In the genomic region with DNA sequence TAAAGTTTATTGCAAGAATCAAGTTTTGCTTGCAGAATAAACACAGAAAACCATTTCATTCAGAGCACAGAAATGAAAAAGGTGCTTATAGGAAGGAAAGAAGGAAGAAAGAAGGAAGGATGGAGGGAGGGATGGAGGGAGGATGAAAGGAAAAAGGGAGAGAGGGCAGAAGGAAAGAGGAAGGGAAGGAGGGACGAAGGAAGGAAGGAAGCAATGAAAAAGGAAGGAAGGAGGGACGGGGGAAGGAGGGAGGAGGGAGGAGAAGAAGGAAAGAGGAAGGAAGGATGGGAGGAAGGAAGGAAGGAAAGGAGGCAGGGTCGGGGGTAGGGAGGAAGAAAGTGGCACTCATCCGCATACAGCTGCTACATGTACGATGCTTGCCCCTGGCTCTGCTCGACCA, we compare ENCODE assay signal across 16 cellular contexts.
DNase-seq lines count a peak whose midpoint lies in the region; ATAC-seq, FAIRE-seq and TF ChIP-seq lines count a peak whose summit lies in the region.
"Had no signal": no experiment of that assay in that cellular context is flagged by ENCODE, and none has a peak within 500 bp of the region (broad histone marks: within the 10 kb centered on the region; RNA-seq: fewer than 3 reads in every experiment).

No MANE protein-coding gene starts in this region.

- H3K4me3 ChIP-seq in HepG2 (replicated peaks in 1 of 3; ENCODE audit: insufficient read depth in 1 of 3, low read depth in 2 of 3, low read length in 3 of 3) (no peak overlapping the region), right lobe of liver (no peak overlapping the region), esophagus squamous epithelium (no peak overlapping the region)
- H3K4me3 ChIP-seq: GM12878 had no signal

- in situ Hi-C loops in HepG2 (cut with HindIII; ENCODE audit: extremely low pct_ligation_motif_present, low pct_unique_long_range_greater_than_20kb), result no loop called here

- H3K27ac ChIP-seq in HepG2 (ENCODE audit: extremely low read length, insufficient read depth, low read length) (no peak overlapping the region), right lobe of liver (no peak overlapping the region), esophagus squamous epithelium (no peak overlapping the region)
- H3K27ac ChIP-seq: HL-60 had no signal

- H3K27me3 ChIP-seq in HepG2 (ENCODE audit: control insufficient read depth in 1 of 2, insufficient read depth in 2 of 2, low read length in 2 of 2), result peaks cover 2 to 9% of the 10 kb centered on the region in 2 experiments; a peak in 2 of 5 replicates
- no peaks in the 10 kb centered on the region for H3K27me3 ChIP-seq in right lobe of liver
- H3K27me3 ChIP-seq in esophagus squamous epithelium, result peaks cover 0 to 4% (median 0%) of the 10 kb centered on the region in 4 donors

- peaks cover 18 to 26% of the 10 kb centered on the region in 2 donors for H3K4me1 Mint-ChIP-seq in effector memory CD8-positive, alpha-beta T cell (ENCODE audit: low read depth in 2 of 2)
- H3K4me1 Mint-ChIP-seq in natural killer cell, result peaks cover 66% of the 10 kb centered on the region in 2 donors
- peaks cover 5% of the 10 kb centered on the region for H3K4me1 Mint-ChIP-seq in activated T-helper 17 cell treated with anti-CD3 and anti-CD28 coated beads, Interleukin-2, amount 50 U/mL, for 72 hours
- H3K4me1 Mint-ChIP-seq: B cell had no signal

- H3K27ac Mint-ChIP-seq in effector memory CD8-positive, alpha-beta T cell, result peak overlapping the region; percentile 24 to 52
- peak overlapping the region; percentile 38 to 81 for H3K27ac Mint-ChIP-seq in natural killer cell
- H3K27ac Mint-ChIP-seq in activated T-helper 17 cell treated with anti-CD3 and anti-CD28 coated beads, Interleukin-2, amount 50 U/mL, for 72 hours, result no peak overlapping the region
- H3K27ac Mint-ChIP-seq: B cell; CD4-positive, alpha-beta T cell; IgD-negative memory B cell had no signal

- no peaks in the 10 kb centered on the region for H3K27me3 Mint-ChIP-seq in effector memory CD8-positive, alpha-beta T cell
- no peaks in the 10 kb centered on the region for H3K27me3 Mint-ChIP-seq in natural killer cell (ENCODE audit: low read depth in 2 of 2)
- peaks cover 10% of the 10 kb centered on the region for H3K27me3 Mint-ChIP-seq in activated T-helper 17 cell treated with anti-CD3 and anti-CD28 coated beads, Interleukin-2, amount 50 U/mL, for 72 hours

- no peaks in the 10 kb centered on the region for H3K9me3 Mint-ChIP-seq in effector memory CD8-positive, alpha-beta T cell
- H3K9me3 Mint-ChIP-seq in natural killer cell, result no peaks in the 10 kb centered on the region
- no peaks in the 10 kb centered on the region for H3K9me3 Mint-ChIP-seq in activated T-helper 17 cell treated with anti-CD3 and anti-CD28 coated beads, Interleukin-2, amount 50 U/mL, for 72 hours
- H3K9me3 Mint-ChIP-seq: CD4-positive, alpha-beta T cell had no signal

- WGBS in HepG2 (ENCODE audit: low lambda C conversion rate), result 59% methylated on average over 6 of the region's 6 CpGs
- WGBS in right lobe of liver (ENCODE audit: insufficient coverage, low coverage, low lambda C conversion rate, missing lambda C conversion rate), result 67% methylated on average over 6 of the region's 6 CpGs
- 78 to 82% methylated on average over 6 of the region's 6 CpGs for WGBS in esophagus squamous epithelium, 2 donors

- no peaks in the 10 kb centered on the region for H3K36me3 Mint-ChIP-seq in effector memory CD8-positive, alpha-beta T cell (ENCODE audit: insufficient read depth)
- no peaks in the 10 kb centered on the region for H3K36me3 Mint-ChIP-seq in natural killer cell
- H3K36me3 Mint-ChIP-seq in activated T-helper 17 cell treated with anti-CD3 and anti-CD28 coated beads, Interleukin-2, amount 50 U/mL, for 72 hours (ENCODE audit: low read depth), result no peaks in the 10 kb centered on the region
- H3K36me3 Mint-ChIP-seq: IgD-negative memory B cell had no signal

- TF ChIP-seq EP300 in HepG2 (IDR thresholded peaks at IDR 0.05; ENCODE audit: low read depth in 2 of 2, low read length in 2 of 2) (no peak), HepG2 (CRISPR knock-in tag; IDR thresholded peaks at IDR 0.05; ENCODE audit: borderline replicate concordance) (no peak)

- H3K9me3 ChIP-seq in HepG2 (ENCODE audit: low read length) (no peaks in the 10 kb centered on the region), right lobe of liver (no peaks in the 10 kb centered on the region), esophagus squamous epithelium (no peaks in the 10 kb centered on the region)

- peaks cover 35% of the 10 kb centered on the region for H3K4me1 ChIP-seq in HepG2 (ENCODE audit: insufficient read depth, low read length)
- no peaks in the 10 kb centered on the region for H3K4me1 ChIP-seq in right lobe of liver
- no peaks in the 10 kb centered on the region for H3K4me1 ChIP-seq in esophagus squamous epithelium

- no peak overlapping the region for H2AFZ ChIP-seq in HepG2 (ENCODE audit: low read length)

- no peak for TF ChIP-seq CTCF in HepG2 (CRISPR knock-in tag; IDR thresholded peaks at IDR 0.05)
- no peak for TF ChIP-seq CTCF in right lobe of liver (IDR thresholded peaks at IDR 0.05)
- TF ChIP-seq CTCF in natural killer cell (IDR thresholded peaks at IDR 0.05), result no peak
- no peak for TF ChIP-seq CTCF in esophagus squamous epithelium (IDR thresholded peaks at IDR 0.05)

- intact Hi-C loops in HepG2 (cut with micrococcal nuclease; ENCODE audit: unreplicated experiment), result loop anchor here (5.0 kb wide), 1 partner anchor 558 kb away; no protein-coding TSS in a partner anchor
- intact Hi-C loops in right lobe of liver (cut with DNase I), result no loop called here
- intact Hi-C loops in natural killer cell (cut with micrococcal nuclease), result loop anchor here (10.0 kb wide), 1 partner anchor 169 kb away; no protein-coding TSS in a partner anchor
- intact Hi-C loops in esophagus squamous epithelium (cut with DNase I), result no loop called here

- no peaks in the 10 kb centered on the region for H3K79me2 ChIP-seq in HepG2 (ENCODE audit: insufficient read depth, low read length)

- H4K20me1 ChIP-seq in HepG2 (ENCODE audit: insufficient read depth, low read length), result no peaks in the 10 kb centered on the region

- FAIRE-seq in HepG2 (lab: Jason Lieb, UNC), result no peak
- FAIRE-seq: A204.1, GM12878, GM18507 had no signal

- no peak for TF ChIP-seq RAD21 in HepG2 (CRISPR knock-in tag; IDR thresholded peaks at IDR 0.05)

- H3K4me2 ChIP-seq in HepG2 (ENCODE audit: low read depth, low read length), result no peak overlapping the region

- TF ChIP-seq POLR2A in HepG2 (IDR thresholded peaks at IDR 0.05; ENCODE audit: insufficient read depth in 1 of 2, low read depth in 2 of 2, low read length in 2 of 2), result no peak
- TF ChIP-seq POLR2A in right lobe of liver (IDR thresholded peaks at IDR 0.05), result no peak
- TF ChIP-seq POLR2A in esophagus squamous epithelium (IDR thresholded peaks at IDR 0.05), result no peak

- DNase-seq in HepG2 (ENCODE audit: low spot score) (no peak), right lobe of liver (no peak), natural killer cell (no peak), esophagus squamous epithelium (lab: John Stamatoyannopoulos, UW) (no peak), COLO668 (lab: John Stamatoyannopoulos, UW; ENCODE audit: unreplicated experiment) (no peak)
- no peak for DNase-seq in effector memory CD8-positive, alpha-beta T cell
- DNase-seq: C1 segment of cervical spinal cord; CD4-positive, alpha-beta T cell; DMS79 had no signal

- ATAC-seq in HepG2 (no peak), right lobe of liver (no peak), natural killer cell (no peak)
- ATAC-seq in effector memory CD8-positive, alpha-beta T cell (replicated peaks), result no peak
- ATAC-seq in activated T-helper 17 cell treated with anti-CD3 and anti-CD28 coated beads, Interleukin-2, amount 50 U/mL, for 72 hours (replicated peaks), result no peak
- ATAC-seq: GM12878 had no signal

- POLR2A ChIA-PET in HepG2 (lab: Yijun Ruan, JAX), result no interaction called here

- no peak overlapping the region for H3K4me3 Mint-ChIP-seq in effector memory CD8-positive, alpha-beta T cell
- H3K4me3 Mint-ChIP-seq in natural killer cell, result no peak overlapping the region
- no peak overlapping the region for H3K4me3 Mint-ChIP-seq in activated T-helper 17 cell treated with anti-CD3 and anti-CD28 coated beads, Interleukin-2, amount 50 U/mL, for 72 hours
- H3K4me3 Mint-ChIP-seq: B cell; CD4-positive, alpha-beta T cell; IgD-negative memory B cell had no signal

- BruUV-seq in HepG2 (replicated peaks; lab: Mats Ljungman, UMichigan), result no TSS peak

- H3K9ac ChIP-seq in HepG2 (ENCODE audit: insufficient read depth, low read depth, low read length), result no peak overlapping the region

- H3K36me3 ChIP-seq in HepG2 (replicated peaks in 1 of 2; ENCODE audit: control insufficient read depth in 1 of 2, insufficient read depth in 2 of 2, low read length in 2 of 2), result no peaks in the 10 kb centered on the region
- H3K36me3 ChIP-seq in right lobe of liver, result no peaks in the 10 kb centered on the region
- H3K36me3 ChIP-seq in esophagus squamous epithelium, result no peaks in the 10 kb centered on the region

- CTCF ChIA-PET in HepG2 (lab: Yijun Ruan, JAX; ENCODE audit: low intra/inter-chr PET ratio, low total read pairs), result no interaction called here

TF ChIP-seq in HepG2, 621 proteins besides CTCF, POLR2A, EP300 and RAD21 (continues in another document):
- TF ChIP-seq HNRNPK (IDR thresholded peaks at IDR 0.05; ENCODE audit: low read depth, low read length, poor library complexity, severe bottlenecking), result peak; percentile 19
- TF ChIP-seq, protein P1, sequence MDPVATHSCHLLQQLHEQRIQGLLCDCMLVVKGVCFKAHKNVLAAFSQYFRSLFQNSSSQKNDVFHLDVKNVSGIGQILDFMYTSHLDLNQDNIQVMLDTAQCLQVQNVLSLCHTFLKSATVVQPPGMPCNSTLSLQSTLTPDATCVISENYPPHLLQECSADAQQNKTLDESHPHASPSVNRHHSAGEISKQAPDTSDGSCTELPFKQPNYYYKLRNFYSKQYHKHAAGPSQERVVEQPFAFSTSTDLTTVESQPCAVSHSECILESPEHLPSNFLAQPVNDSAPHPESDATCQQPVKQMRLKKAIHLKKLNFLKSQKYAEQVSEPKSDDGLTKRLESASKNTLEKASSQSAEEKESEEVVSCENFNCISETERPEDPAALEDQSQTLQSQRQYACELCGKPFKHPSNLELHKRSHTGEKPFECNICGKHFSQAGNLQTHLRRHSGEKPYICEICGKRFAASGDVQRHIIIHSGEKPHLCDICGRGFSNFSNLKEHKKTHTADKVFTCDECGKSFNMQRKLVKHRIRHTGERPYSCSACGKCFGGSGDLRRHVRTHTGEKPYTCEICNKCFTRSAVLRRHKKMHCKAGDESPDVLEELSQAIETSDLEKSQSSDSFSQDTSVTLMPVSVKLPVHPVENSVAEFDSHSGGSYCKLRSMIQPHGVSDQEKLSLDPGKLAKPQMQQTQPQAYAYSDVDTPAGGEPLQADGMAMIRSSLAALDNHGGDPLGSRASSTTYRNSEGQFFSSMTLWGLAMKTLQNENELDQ (CRISPR knock-in tag; IDR thresholded peaks at IDR 0.05; ENCODE audit: borderline replicate concordance), result no peak
- TF ChIP-seq ZSCAN25 (CRISPR knock-in tag; IDR thresholded peaks at IDR 0.05), result no peak

Comparison
In these comparisons a context has a peak if more than half of its experiments do, and no peak if none do; other contexts are left out.
1. intact Hi-C loops: an anchor here in HepG2 (5.0 kb wide) and natural killer cell (10.0 kb wide); none called in right lobe of liver and esophagus squamous epithelium.